ENCODE assay signal across 18 cellular contexts in genomic region chr1:117000142-117000541, GRCh38. TPM values are rescaled to one million over a fixed set of nuclear protein-coding genes. Genes with fewer than 3 reads are reported as not detected.
DNase-seq lines count a peak whose midpoint lies in the region; ATAC-seq and TF ChIP-seq lines count a peak whose summit lies in the region.
"Had no signal": no experiment of that assay in that cellular context is flagged by ENCODE, and none has a peak within 500 bp of the region (broad histone marks: within the 10 kb centered on the region; RNA-seq: fewer than 3 reads in every experiment).

No MANE protein-coding gene starts in this region.

- POLR2A ChIA-PET in CD4-positive, alpha-beta T cell (lab: Charles Lee) = interaction anchor here (0.6 to 2.8 kb wide), 3 partner anchors 9 to 212 kb away, joined by 3 to 30 read pairs (median 6); no protein-coding TSS in a partner anchor

- DNase-seq in CD4-positive, alpha-beta T cell = no peak
- DNase-seq in HL-60 (ENCODE audit: low read depth in 1 of 2, low spot score in 1 of 2) (no peak), HT-29 (ENCODE audit: low spot score) (no peak), NCI-H1105 treated with DMSO at 0.1 percent for 48 hours (lab: John Stamatoyannopoulos, UW) (no peak), NCI-H446 treated with DMSO at 0.1 percent for 48 hours (lab: John Stamatoyannopoulos, UW) (no peak)
- DNase-seq: ACHN, AML-193, GM23248, MV-4-11, NCI-H1417 treated with DMSO at 0.1 percent for 48 hours, NCI-H2029 treated with DMSO at 0.1 percent for 48 hours, NCI-H510A, NCI-H774 had no signal

- no peak for TF ChIP-seq CTCF in CD4-positive, alpha-beta T cell (IDR thresholded peaks at IDR 0.05)
- TF ChIP-seq CTCF in HL-60 (IDR thresholded peaks at IDR 0.05; ENCODE audit: insufficient read depth, low read length) = no peak

- H3K36me3 Mint-ChIP-seq in CD4-positive, alpha-beta T cell (ENCODE audit: low read depth) = no peaks in the 10 kb centered on the region
- no peaks in the 10 kb centered on the region for H3K36me3 Mint-ChIP-seq in dendritic cell treated with granulocyte-macrophage colony-stimulating factor and Interleukin-4, amounts not matched to agents 40 ng/mL and 50 ng/mL, for 4 days (ENCODE audit: low read depth)

- no peaks in the 10 kb centered on the region for H3K27me3 Mint-ChIP-seq in CD4-positive, alpha-beta T cell
- no peaks in the 10 kb centered on the region for H3K27me3 Mint-ChIP-seq in dendritic cell treated with granulocyte-macrophage colony-stimulating factor and Interleukin-4, amounts not matched to agents 40 ng/mL and 50 ng/mL, for 4 days

- H3K4me1 Mint-ChIP-seq in CD4-positive, alpha-beta T cell (ENCODE audit: low read depth) = peaks cover 44% of the 10 kb centered on the region
- peaks cover 80% of the 10 kb centered on the region for H3K4me1 Mint-ChIP-seq in dendritic cell treated with granulocyte-macrophage colony-stimulating factor and Interleukin-4, amounts not matched to agents 40 ng/mL and 50 ng/mL, for 4 days (ENCODE audit: low read depth)

- H3K9ac ChIP-seq in BLaER1 treated with 17β-estradiol and CSF1 and Interleukin-3, amounts not matched to agents 10 nM and 100 nM = peak overlapping the region in 3 of 11 experiments; percentile 1 to 84 (median 20); a peak in 4 of 22 replicates
- H3K9ac ChIP-seq: GM23248 had no signal

- H3K9me3 ChIP-seq in BLaER1 treated with 17β-estradiol and CSF1 and Interleukin-3, amounts not matched to agents 10 nM and 100 nM (replicated peaks in 1 of 11) = no peaks in the 10 kb centered on the region; a peak in 1 of 22 replicates
- no peaks in the 10 kb centered on the region for H3K9me3 ChIP-seq in CD4-positive, alpha-beta T cell (ENCODE audit: control insufficient read depth, low read length)

- peak overlapping the region in 7 of 11 experiments; percentile 6 to 98 (median 91); a peak in 11 of 22 replicates for H3K27ac ChIP-seq in BLaER1 treated with 17β-estradiol and CSF1 and Interleukin-3, amounts not matched to agents 10 nM and 100 nM
- H3K27ac ChIP-seq in CD4-positive, alpha-beta T cell (ENCODE audit: low read depth, low read length) = no peak overlapping the region
- H3K27ac ChIP-seq in HL-60 (replicated peaks) = peak overlapping the region; percentile 75
- H3K27ac ChIP-seq: GM23248, RWPE1 had no signal

- no peak overlapping the region for H3K4me3 ChIP-seq in BLaER1 treated with 17β-estradiol and CSF1 and Interleukin-3, amounts not matched to agents 10 nM and 100 nM
- no peak overlapping the region for H3K4me3 ChIP-seq in HL-60 (replicated peaks; ENCODE audit: insufficient read depth, low read length)
- H3K4me3 ChIP-seq: GM23248 had no signal

- H3K4me3 Mint-ChIP-seq in CD4-positive, alpha-beta T cell = no peak overlapping the region
- H3K4me3 Mint-ChIP-seq in dendritic cell treated with granulocyte-macrophage colony-stimulating factor and Interleukin-4, amounts not matched to agents 40 ng/mL and 50 ng/mL, for 4 days = no peak overlapping the region

- no peak for ATAC-seq in CD4-positive, alpha-beta T cell (ENCODE audit: poor library complexity)
- ATAC-seq: HCT116, PC-3 had no signal

- peaks cover 0 to 96% (median 62%) of the 10 kb centered on the region in 10 experiments; a peak in 17 of 20 replicates for H3K4me1 ChIP-seq in BLaER1 treated with 17β-estradiol and CSF1 and Interleukin-3, amounts not matched to agents 10 nM and 100 nM

- H3K27ac Mint-ChIP-seq in CD4-positive, alpha-beta T cell = peak overlapping the region; percentile 76
- peak overlapping the region; percentile 71 for H3K27ac Mint-ChIP-seq in dendritic cell treated with granulocyte-macrophage colony-stimulating factor and Interleukin-4, amounts not matched to agents 40 ng/mL and 50 ng/mL, for 4 days

- no peaks in the 10 kb centered on the region for H3K36me3 ChIP-seq in BLaER1 treated with 17β-estradiol and CSF1 and Interleukin-3, amounts not matched to agents 10 nM and 100 nM

- H3K4me2 ChIP-seq in BLaER1 treated with 17β-estradiol and CSF1 and Interleukin-3, amounts not matched to agents 10 nM and 100 nM = peak overlapping the region in 6 of 11 experiments; percentile 70 to 95 (median 82); a peak in 11 of 22 replicates

- no peaks in the 10 kb centered on the region for H3K27me3 ChIP-seq in BLaER1 treated with 17β-estradiol and CSF1 and Interleukin-3, amounts not matched to agents 10 nM and 100 nM
- no peaks in the 10 kb centered on the region for H3K27me3 ChIP-seq in CD4-positive, alpha-beta T cell (ENCODE audit: control insufficient read depth, insufficient read depth, low read length)
- H3K27me3 ChIP-seq in HL-60 (ENCODE audit: insufficient read depth, poor library complexity, severe bottlenecking) = no peaks in the 10 kb centered on the region

- CTCF ChIA-PET in CD4-positive, alpha-beta T cell (lab: Charles Lee) = interaction anchor here (1.2 kb wide), 1 partner anchor 426 kb away, joined by 3 read pairs; no protein-coding TSS in a partner anchor

- H3K9me3 Mint-ChIP-seq in CD4-positive, alpha-beta T cell = peaks cover 3% of the 10 kb centered on the region
- no peaks in the 10 kb centered on the region for H3K9me3 Mint-ChIP-seq in dendritic cell treated with granulocyte-macrophage colony-stimulating factor and Interleukin-4, amounts not matched to agents 40 ng/mL and 50 ng/mL, for 4 days

- intact Hi-C loops in CD4-positive, alpha-beta T cell (cut with DNase I, micrococcal nuclease) = loop anchor here in 1 of 2 experiments (2.0 kb wide), 1 partner anchor 13 kb away; no protein-coding TSS in a partner anchor
- intact Hi-C loops in dendritic cell treated with granulocyte-macrophage colony-stimulating factor and Interleukin-4, amounts not matched to agents 40 ng/mL and 50 ng/mL, for 4 days (cut with micrococcal nuclease) = no loop called here

- no peaks in the 10 kb centered on the region for H4K20me1 ChIP-seq in BLaER1 treated with 17β-estradiol and CSF1 and Interleukin-3, amounts not matched to agents 10 nM and 100 nM

RNA-seq across cellular contexts. Expression of gene CD101, which starts 1.4 kb away (rescaled TPM):
- total RNA-seq in CD4-positive, alpha-beta T cell = 1 to 10 TPM; 2.1 to 2.2 TPM
- total RNA-seq in HT-29 (2014; rRNA removed; shearing (Covaris generic)) = 0.05 and 0.33 TPM in 2 replicates
- total RNA-seq: GM23248 had no signal

RNA-seq across cellular contexts. Expression of gene TTF2, which starts 60.0 kb away (rescaled TPM):
- total RNA-seq in CD4-positive, alpha-beta T cell = 10 to 100 TPM; 35.4 to 36.6 TPM
- total RNA-seq in HT-29 (2014; rRNA removed; shearing (Covaris generic)) = 27.8 and 29.5 TPM in 2 replicates
